8 cellular contexts compared by ENCODE assay signal in genomic region chr2:176079851-176080539, GRCh38. TPM values are rescaled to one million over a fixed set of nuclear protein-coding genes. Genes with fewer than 3 reads are reported as not detected.
DNase-seq lines count a peak whose midpoint lies in the region; ATAC-seq and TF ChIP-seq lines count a peak whose summit lies in the region.

No MANE protein-coding gene starts in this region.

- H3K4me2 ChIP-seq in OCI-LY7 (ENCODE audit: low read length), result no peak overlapping the region

- TF ChIP-seq CTCF in 22Rv1 (IDR thresholded peaks at IDR 0.05), result peak; percentile 83
- TF ChIP-seq CTCF in GM12864 (IDR thresholded peaks at IDR 0.05; ENCODE audit: low read depth, low read length, missing control alignments), result peak; percentile 41
- peak; percentile 55 for TF ChIP-seq CTCF in astrocyte of the spinal cord (IDR thresholded peaks at IDR 0.05; ENCODE audit: low read depth, low read length)
- peak; percentile 48 for TF ChIP-seq CTCF in kidney epithelial cell (IDR thresholded peaks at IDR 0.05; ENCODE audit: insufficient read depth, low read length, poor library complexity, severe bottlenecking)
- peak; percentile 49 for TF ChIP-seq CTCF in upper lobe of right lung (IDR thresholded peaks at IDR 0.05)
- no peak for TF ChIP-seq CTCF in OCI-LY7 (conservative IDR thresholded peaks at IDR 0.05; ENCODE audit: low read length)

- no peaks in the 10 kb centered on the region for H4K20me1 ChIP-seq in OCI-LY7 (ENCODE audit: insufficient read depth, low read length)

- CTCF ChIA-PET in OCI-LY7 (lab: Charles Lee; ENCODE audit: unreplicated experiment), result no interaction called here

- H3K79me2 ChIP-seq in OCI-LY7 (ENCODE audit: insufficient read depth, low read depth, low read length), result no peaks in the 10 kb centered on the region

- no peak overlapping the region for H3K27ac ChIP-seq in 22Rv1
- H3K27ac ChIP-seq in upper lobe of right lung, result no peak overlapping the region
- H3K27ac ChIP-seq in OCI-LY7 (ENCODE audit: low read depth, low read length, poor library complexity, severe bottlenecking), result no peak overlapping the region

- in situ Hi-C loops in astrocyte of the spinal cord (cut with HindIII; ENCODE audit: low sequenced_read_pairs), result no loop called here

- BruUV-seq in OCI-LY7 (replicated peaks; lab: Mats Ljungman, UMichigan), result no TSS peak

- H3K36me3 ChIP-seq in kidney epithelial cell (ENCODE audit: control insufficient read depth, insufficient read depth, low read length), result no peaks in the 10 kb centered on the region
- H3K36me3 ChIP-seq in upper lobe of right lung, result no peaks in the 10 kb centered on the region
- no peaks in the 10 kb centered on the region for H3K36me3 ChIP-seq in OCI-LY7 (ENCODE audit: insufficient read depth, low read length)

- no peak overlapping the region for H2AFZ ChIP-seq in OCI-LY7 (ENCODE audit: low read length)

- H3K27me3 ChIP-seq in kidney epithelial cell (ENCODE audit: control insufficient read depth, insufficient read depth, low read length) (peaks cover 89% of the 10 kb centered on the region), upper lobe of right lung (peaks cover 97% of the 10 kb centered on the region)

- no peaks in the 10 kb centered on the region for H3K9me2 ChIP-seq in OCI-LY7 (ENCODE audit: insufficient read depth, low read length)

- no peak overlapping the region for H3K4me3 ChIP-seq in GM12864 (ENCODE audit: low read depth, low read length)
- no peak overlapping the region for H3K4me3 ChIP-seq in astrocyte of the spinal cord (ENCODE audit: low read depth, low read length)
- no peak overlapping the region for H3K4me3 ChIP-seq in kidney epithelial cell (ENCODE audit: low read depth, low read length)
- H3K4me3 ChIP-seq in upper lobe of right lung, result no peak overlapping the region
- H3K4me3 ChIP-seq in OCI-LY7 (ENCODE audit: low read depth, low read length, poor library complexity, severe bottlenecking), result no peak overlapping the region

- no peaks in the 10 kb centered on the region for H3K9me3 ChIP-seq in upper lobe of right lung
- H3K9me3 ChIP-seq in OCI-LY7 (ENCODE audit: low read length), result no peaks in the 10 kb centered on the region

- POLR2A ChIA-PET in OCI-LY7 (lab: Charles Lee), result interaction anchor here (0.6 kb wide), 1 partner anchor 433 kb away, joined by 4 read pairs; no protein-coding TSS in a partner anchor

- no peaks in the 10 kb centered on the region for H3K4me1 ChIP-seq in upper lobe of right lung
- no peaks in the 10 kb centered on the region for H3K4me1 ChIP-seq in OCI-LY7 (ENCODE audit: insufficient read depth, low read length, poor library complexity, severe bottlenecking)

- no peak for ATAC-seq in upper lobe of right lung

- DNase-seq in GM12864 (ENCODE audit: low read depth), result no peak
- peak; percentile 71 for DNase-seq in NCI-H345 (lab: John Stamatoyannopoulos, UW)
- no peak for DNase-seq in astrocyte of the spinal cord (ENCODE audit: low read depth, low spot score)
- no peak for DNase-seq in kidney epithelial cell (ENCODE audit: low read depth)
- peak; percentile 63 for DNase-seq in upper lobe of right lung
- DNase-seq in RPMI8226, result no peak
- DNase-seq in OCI-LY7 (ENCODE audit: low spot score), result no peak

- intact Hi-C loops in upper lobe of right lung (cut with DNase I) (no loop called here), OCI-LY7 (cut with micrococcal nuclease; ENCODE audit: unreplicated experiment) (no loop called here)

RNA-seq across cellular contexts. Expression of gene EVX2, which starts 3.8 kb away (rescaled TPM):
- not detected in 2 replicates for total RNA-seq in kidney epithelial cell
- not detected for total RNA-seq in upper lobe of right lung
- total RNA-seq in OCI-LY7 (2014; rRNA removed; shearing (Covaris generic)), result not detected in 2 replicates
- not detected in 2 replicates for total RNA-seq in OCI-LY7 (2022)

RNA-seq across cellular contexts. Expression of gene HOXD13, which starts 12.5 kb away (rescaled TPM):
- not detected in 2 replicates for total RNA-seq in kidney epithelial cell
- total RNA-seq in upper lobe of right lung, result not detected
- not detected in 2 replicates for total RNA-seq in OCI-LY7 (2014; rRNA removed; shearing (Covaris generic))
- not detected in 2 replicates for total RNA-seq in OCI-LY7 (2022)

RNA-seq across cellular contexts. Expression of gene HOXD12, which starts 19.6 kb away (rescaled TPM):
- total RNA-seq in kidney epithelial cell, result not detected in 2 replicates
- total RNA-seq in upper lobe of right lung, result not detected
- total RNA-seq in OCI-LY7 (2014; rRNA removed; shearing (Covaris generic)), result not detected in 2 replicates
- 0.25 TPM in 1 of 2 replicates, not detected in the other for total RNA-seq in OCI-LY7 (2022)

RNA-seq across cellular contexts. Expression of gene HOXD11, which starts 27.1 kb away (rescaled TPM):
- 5.4 and 16.3 TPM in 2 replicates for total RNA-seq in kidney epithelial cell
- not detected for total RNA-seq in upper lobe of right lung
- not detected in 2 replicates for total RNA-seq in OCI-LY7 (2014; rRNA removed; shearing (Covaris generic))
- total RNA-seq in OCI-LY7 (2022), result not detected in 2 replicates

RNA-seq across cellular contexts. Expression of gene HOXD10, which starts 36.6 kb away (rescaled TPM):
- total RNA-seq in kidney epithelial cell (5.1 and 5.6 TPM in 2 replicates), upper lobe of right lung (0.55 TPM), OCI-LY7 (2022) (not detected in 2 replicates)
- total RNA-seq in OCI-LY7 (2014; rRNA removed; shearing (Covaris generic)), result not detected in 2 replicates

Comparison
In these comparisons a context has a peak if more than half of its experiments do, and no peak if none do; other contexts are left out.
1. DNase-seq: peak in NCI-H345 (single experiment) and upper lobe of right lung (single experiment); none in GM12864 (single experiment), astrocyte of the spinal cord (single experiment), kidney epithelial cell (single experiment), RPMI8226 (single experiment) and OCI-LY7 (single experiment).